ENCODE assay signal across 10 cellular contexts in genomic region chr4:105194328-105195231, GRCh38. TPM values are rescaled to one million over a fixed set of nuclear protein-coding genes. Genes with fewer than 3 reads are reported as not detected.
DNase-seq lines count a peak whose midpoint lies in the region; ATAC-seq and TF ChIP-seq lines count a peak whose summit lies in the region.
"Had no signal": no experiment of that assay in that cellular context is flagged by ENCODE, and none has a peak within 500 bp of the region (broad histone marks: within the 10 kb centered on the region; RNA-seq: fewer than 3 reads in every experiment).

No MANE protein-coding gene starts in this region.

- in situ Hi-C loops in KBM-7 (cut with MboI; ENCODE audit: low pct_unique_long_range_greater_than_20kb, low sequenced_read_pairs): no loop called here

- TF ChIP-seq POLR2A in GM18505 (IDR thresholded peaks at IDR 0.05; ENCODE audit: borderline replicate concordance, extremely low read depth, insufficient read depth, insufficient read length): no peak
- TF ChIP-seq POLR2A in stomach (IDR thresholded peaks at IDR 0.05): no peak
- no peak for TF ChIP-seq POLR2A in adrenal gland (IDR thresholded peaks at IDR 0.05)

- H3K36me3 ChIP-seq in stomach: peaks cover 0 to 6% (median 0%) of the 10 kb centered on the region in 4 donors
- H3K36me3 ChIP-seq in adrenal gland (replicated peaks in 1 of 2): no peaks in the 10 kb centered on the region

- TF ChIP-seq EP300 in stomach (IDR thresholded peaks at IDR 0.05): no peak

- ATAC-seq in GM18505 (IDR thresholded peaks at IDR 0.05; ENCODE audit: unreplicated experiment) (peak; percentile 81), GM21423 (IDR thresholded peaks at IDR 0.05; ENCODE audit: unreplicated experiment) (peak; percentile 88), HG03280 (IDR thresholded peaks at IDR 0.05; ENCODE audit: unreplicated experiment) (peak; percentile 96)
- ATAC-seq: K562 had no signal

- H3K27me3 ChIP-seq in stomach (no peaks in the 10 kb centered on the region), adrenal gland (no peaks in the 10 kb centered on the region)

- H3K27ac ChIP-seq in epithelial cell of prostate (peak overlapping the region; percentile 83), stomach (no peak overlapping the region), adrenal gland (no peak overlapping the region)

- TF ChIP-seq CTCF in GM10266 (IDR thresholded peaks at IDR 0.05; ENCODE audit: control insufficient read depth, insufficient read depth, low read depth, missing control alignments): no peak
- no peak for TF ChIP-seq CTCF in stomach (IDR thresholded peaks at IDR 0.05)
- TF ChIP-seq CTCF in adrenal gland (IDR thresholded peaks at IDR 0.05): no peak

- DNase-seq in epithelial cell of prostate (ENCODE audit: low read depth, low spot score) (no peak), GM10266 (ENCODE audit: extremely low spot score) (no peak), stomach (no peak), KBM-7 (no peak), adrenal gland (no peak)
- DNase-seq: DMS79 treated with DMSO at 0.1 percent for 48 hours had no signal

- intact Hi-C loops in stomach (cut with DNase I; ENCODE audit: low total_unique reads) (no loop called here), adrenal gland (cut with DNase I) (no loop called here)

- no peak overlapping the region for H3K4me3 ChIP-seq in stomach
- H3K4me3 ChIP-seq in adrenal gland: no peak overlapping the region
- H3K4me3 ChIP-seq: K562 had no signal

- peaks cover 0 to 64% (median 28%) of the 10 kb centered on the region in 4 donors for H3K4me1 ChIP-seq in stomach
- H3K4me1 ChIP-seq in adrenal gland (replicated peaks in 1 of 2): peaks cover 0 to 31% of the 10 kb centered on the region in 2 donors

- H3K9me3 ChIP-seq in stomach: no peaks in the 10 kb centered on the region
- H3K9me3 ChIP-seq in adrenal gland (replicated peaks in 1 of 3): no peaks in the 10 kb centered on the region

RNA-seq across cellular contexts. Expression of gene TET2, which starts 47.9 kb away (rescaled TPM):
- total RNA-seq in stomach (10 to 100 TPM; 20.3 to 30.3 (median 26.3) TPM), adrenal gland (10 to 100 TPM in 6 of 8 donors, 1 to 10 TPM in 2; 7.7 to 26.1 (median 16.6) TPM)
- polyA plus RNA-seq in stomach (1 to 10 TPM; 1.7 to 2.7 (median 2.3) TPM), adrenal gland (1 to 10 TPM; 3.7 to 6.1 (median 6.0) TPM)
